8 cellular contexts compared by ENCODE assay signal in the genomic region with DNA sequence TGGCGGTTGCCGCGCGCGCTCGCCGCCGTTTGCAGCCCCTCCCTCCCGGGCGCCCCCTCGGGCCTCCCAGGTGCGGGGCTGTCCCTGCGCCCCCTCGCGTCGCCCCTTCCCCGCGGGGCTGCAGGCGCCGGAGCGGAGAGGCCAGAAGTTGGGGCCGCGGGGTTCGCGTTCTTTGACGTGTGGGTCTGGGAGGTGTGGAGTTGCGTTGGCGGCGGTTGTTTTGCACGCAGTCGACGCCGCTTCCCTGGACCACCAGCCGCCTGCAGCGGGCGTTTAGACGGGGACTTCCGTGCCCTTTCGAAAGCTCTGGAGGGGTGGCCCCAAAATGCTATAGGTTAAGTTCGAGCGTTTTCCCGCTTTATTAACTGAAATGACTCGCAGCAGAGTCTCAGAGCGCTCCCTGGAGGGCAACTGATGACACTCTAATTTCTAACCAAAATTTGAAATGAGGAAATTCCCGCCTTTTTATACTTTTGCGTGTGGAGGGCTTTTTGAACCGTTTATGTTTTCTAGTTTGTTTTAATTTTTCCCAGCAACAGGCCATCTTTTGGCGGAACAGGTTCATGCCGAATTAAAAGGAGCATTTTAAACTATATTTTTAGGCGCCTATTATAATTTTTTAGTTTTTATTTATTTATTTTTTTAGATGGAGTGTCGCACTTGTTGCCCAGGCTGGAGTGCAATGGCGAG. TPM values are rescaled to one million over a fixed set of nuclear protein-coding genes. Genes with fewer than 3 reads are reported as not detected.
DNase-seq lines count a peak whose midpoint lies in the region; ATAC-seq and TF ChIP-seq lines count a peak whose summit lies in the region.

No MANE protein-coding gene starts in this region.

- peaks cover 2% of the 10 kb centered on the region for H3K36me3 Mint-ChIP-seq in activated naive CD8-positive, alpha-beta T cell
- H3K36me3 Mint-ChIP-seq in type B pancreatic cell = peaks cover 4% of the 10 kb centered on the region

- TF ChIP-seq RAD21 in SK-N-SH (IDR thresholded peaks at IDR 0.05; ENCODE audit: low read length) = peak; percentile 76

- peaks cover 53% of the 10 kb centered on the region for H3K4me1 Mint-ChIP-seq in activated naive CD8-positive, alpha-beta T cell (ENCODE audit: low read depth)
- peaks cover 12% of the 10 kb centered on the region for H3K4me1 Mint-ChIP-seq in type B pancreatic cell (ENCODE audit: unreplicated experiment)

- peaks cover 5% of the 10 kb centered on the region for H3F3A ChIP-seq in SK-N-SH (replicated peaks; ENCODE audit: insufficient read depth)

- DNase-seq in GM10266 (ENCODE audit: extremely low spot score) (peak; percentile 84), NCI-H1092 (lab: John Stamatoyannopoulos, UW) (peak; percentile 81), SK-N-SH (peak; percentile 80), Right ventricle myocardium superior (peak; percentile 70), trophoblast cell (peak; percentile 71 to 98), type B pancreatic cell (ENCODE audit: extremely low spot score, unreplicated experiment) (peak; percentile 81)

- H3K14ac ChIP-seq in trophoblast cell (ENCODE audit: low read length) = peak overlapping the region; percentile 80

- H3K27me3 Mint-ChIP-seq in activated naive CD8-positive, alpha-beta T cell = no peaks in the 10 kb centered on the region
- H3K27me3 Mint-ChIP-seq in type B pancreatic cell = no peaks in the 10 kb centered on the region

- WGBS in SK-N-SH (ENCODE audit: low lambda C conversion rate) = 1% methylated on average over 22 of the region's 52 CpGs
- WGBS in trophoblast cell (ENCODE audit: extremely low coverage, insufficient coverage, insufficient read length) = no CpG with 5 or more reads among the region's 52 CpGs

- H2AFZ ChIP-seq in SK-N-SH (ENCODE audit: low read depth) = peak overlapping the region; percentile 65
- peak overlapping the region; percentile 74 for H2AFZ ChIP-seq in trophoblast cell (ENCODE audit: insufficient read depth, low read length, poor library complexity)

- peak; percentile 69 for TF ChIP-seq CTCF in GM10266 (IDR thresholded peaks at IDR 0.05; ENCODE audit: control insufficient read depth, insufficient read depth, low read depth, missing control alignments)
- TF ChIP-seq CTCF in SK-N-SH (IDR thresholded peaks at IDR 0.05) = peak; percentile 83
- peak; percentile 65 for TF ChIP-seq CTCF in type B pancreatic cell (conservative IDR thresholded peaks at IDR 0.05)

- peak overlapping the region; percentile 92 for H3K9ac ChIP-seq in SK-N-SH
- peak overlapping the region; percentile 99 for H3K9ac ChIP-seq in trophoblast cell (ENCODE audit: low read length)

- H3K27ac Mint-ChIP-seq in activated naive CD8-positive, alpha-beta T cell = peak overlapping the region; percentile 96
- H3K27ac Mint-ChIP-seq in type B pancreatic cell = peak overlapping the region; percentile 99

- POLR2A ChIA-PET in SK-N-SH (lab: Yijun Ruan, JAX) = no interaction called here

- H3K9me3 ChIP-seq in SK-N-SH (no peaks in the 10 kb centered on the region), trophoblast cell (ENCODE audit: insufficient read depth, low read depth, low read length) (no peaks in the 10 kb centered on the region)

- H3K4me1 ChIP-seq in SK-N-SH (ENCODE audit: control insufficient read depth in 1 of 2, insufficient read depth in 2 of 2, low read depth in 1 of 2, low read length in 1 of 2) (no peaks in the 10 kb centered on the region; a peak in 2 of 4 replicates), trophoblast cell (ENCODE audit: control insufficient read depth in 1 of 2, insufficient read depth in 2 of 2, low read length in 2 of 2) (peaks cover 2% of the 10 kb centered on the region in 2 experiments)

- H3K79me1 ChIP-seq in trophoblast cell (ENCODE audit: low read length) = peaks cover 16% of the 10 kb centered on the region

- H3K4me3 ChIP-seq in SK-N-SH (ENCODE audit: low read depth in 2 of 2, low read length in 1 of 2) (peak overlapping the region; percentile 77 to 92), trophoblast cell (ENCODE audit: low read depth, low read length) (peak overlapping the region; percentile 87)

- CTCF ChIA-PET in SK-N-SH (lab: Yijun Ruan, JAX) = interaction anchor here (0.6 to 6.1 kb wide), 21 partner anchors 8 to 483 kb away, joined by 3 to 37 read pairs (median 4); no protein-coding TSS in a partner anchor

- no peaks in the 10 kb centered on the region for H3K9me2 ChIP-seq in SK-N-SH

- peak overlapping the region; percentile 50 for H2BK5ac ChIP-seq in trophoblast cell (ENCODE audit: low read depth, low read length, poor library complexity)

- H2BK120ac ChIP-seq in trophoblast cell (ENCODE audit: insufficient read depth, low read length, poor library complexity) = peak overlapping the region; percentile 81

- peak overlapping the region; percentile 81 for H3K18ac ChIP-seq in trophoblast cell (ENCODE audit: low read length)

- H2BK12ac ChIP-seq in trophoblast cell (ENCODE audit: low read length) = no peak overlapping the region

- no peaks in the 10 kb centered on the region for H3K27me3 ChIP-seq in SK-N-SH (ENCODE audit: insufficient read depth)
- H3K27me3 ChIP-seq in trophoblast cell (ENCODE audit: insufficient read depth, low read length) = no peaks in the 10 kb centered on the region

- peak overlapping the region; percentile 90 for H4K12ac ChIP-seq in trophoblast cell (ENCODE audit: low read depth, low read length)

- ATAC-seq in HG02610 (IDR thresholded peaks at IDR 0.05; ENCODE audit: unreplicated experiment) (peak; percentile 61), Right ventricle myocardium superior (ENCODE audit: poor library complexity) (peak; percentile 69)

- peak overlapping the region; percentile 70 for H4K91ac ChIP-seq in trophoblast cell (ENCODE audit: low read depth, low read length)

- no peaks in the 10 kb centered on the region for H3K9me3 Mint-ChIP-seq in activated naive CD8-positive, alpha-beta T cell (ENCODE audit: low read depth)
- no peaks in the 10 kb centered on the region for H3K9me3 Mint-ChIP-seq in type B pancreatic cell

- H3K36me3 ChIP-seq in SK-N-SH (replicated peaks in 1 of 2; ENCODE audit: control insufficient read depth in 1 of 2, insufficient read depth in 2 of 2, low read length in 1 of 2) = no peaks in the 10 kb centered on the region
- H3K36me3 ChIP-seq in trophoblast cell (ENCODE audit: control insufficient read depth in 1 of 2, insufficient read depth in 2 of 2, low read length in 2 of 2) = peaks cover 0 to 4% of the 10 kb centered on the region in 2 experiments

- H3K79me2 ChIP-seq in SK-N-SH (ENCODE audit: insufficient read depth) (peaks cover 87% of the 10 kb centered on the region), trophoblast cell (ENCODE audit: control insufficient read depth, insufficient read depth, low read length, poor library complexity) (peaks cover 28% of the 10 kb centered on the region)

- peak overlapping the region; percentile 99 for H3K4ac ChIP-seq in trophoblast cell (ENCODE audit: low read depth, low read length)

- TF ChIP-seq EP300 in SK-N-SH (IDR thresholded peaks at IDR 0.05; ENCODE audit: borderline replicate concordance in 1 of 2, low read depth in 1 of 2, low read length in 1 of 2) = no peak

- peak overlapping the region; percentile 92 for H3K4me2 ChIP-seq in SK-N-SH
- H3K4me2 ChIP-seq in trophoblast cell (ENCODE audit: low read length) = peak overlapping the region; percentile 75

- peak overlapping the region; percentile 80 for H4K8ac ChIP-seq in trophoblast cell (ENCODE audit: low read depth, low read length)

- peak overlapping the region; percentile 95 for H3K4me3 Mint-ChIP-seq in activated naive CD8-positive, alpha-beta T cell
- peak overlapping the region; percentile 100 for H3K4me3 Mint-ChIP-seq in type B pancreatic cell

- peak overlapping the region; percentile 73 for H2AK5ac ChIP-seq in trophoblast cell (ENCODE audit: low read length)

- H3K23ac ChIP-seq in trophoblast cell (ENCODE audit: low read length) = no peak overlapping the region

- intact Hi-C loops in Right ventricle myocardium superior (cut with DNase I) = loop anchor here (5.0 kb wide), 1 partner anchor 94 kb away; no protein-coding TSS in a partner anchor

- H3K27ac ChIP-seq in SK-N-SH (ENCODE audit: low read depth in 2 of 2, low read length in 1 of 2) (peak overlapping the region; percentile 84 to 89), trophoblast cell (ENCODE audit: low read depth, low read length) (peak overlapping the region; percentile 93)

- 0 out of 2 replicates have a peak, but pooled peaks cover 2% of the 10 kb centered on the region for H4K20me1 ChIP-seq in SK-N-SH (ENCODE audit: insufficient read depth)

TF ChIP-seq in SK-N-SH, 30 proteins besides CTCF, POLR2A, EP300 and RAD21 (continues in another document):
- TF ChIP-seq FOXJ3 (CRISPR knock-in tag; IDR thresholded peaks at IDR 0.05) = no peak
- peak; percentile 62 for TF ChIP-seq MXI1 (IDR thresholded peaks at IDR 0.05; ENCODE audit: low read depth, low read length)
- 0 out of 2 replicates have a peak, but pooled peaks have one; percentile 18 for TF ChIP-seq RCOR1 (IDR thresholded peaks at IDR 0.05; ENCODE audit: low read length)
- peak; percentile 31; the same call in 1 of the 2 replicates for TF ChIP-seq RFX5 (IDR thresholded peaks at IDR 0.05; ENCODE audit: low read length)
- TF ChIP-seq GATA2 (CRISPR knock-in tag; IDR thresholded peaks at IDR 0.05) = no peak

RNA-seq across cellular contexts. Expression of gene TMPO, which starts 0.9 kb away (rescaled TPM):
- polyA plus RNA-seq in SK-N-SH (2012; rRNA removed) = 20.8 and 22.1 TPM in 2 replicates
- 26.7 and 28.2 TPM in 2 replicates for polyA plus RNA-seq in SK-N-SH (2012; cell fraction: cytosol; rRNA removed)
- polyA plus RNA-seq in SK-N-SH (2012; cell fraction: nucleus; rRNA removed) = 15.5 and 16.7 TPM in 2 replicates
- 15.2 TPM for total RNA-seq in Right ventricle myocardium superior
- polyA plus RNA-seq in trophoblast cell (2013) = 64.6 and 66.7 TPM in 2 replicates
- 115 and 178 TPM in 2 replicates for total RNA-seq in type B pancreatic cell (ENCODE audit: low replicate concordance)

Comparison
In these comparisons a context has a peak if more than half of its experiments do, and no peak if none do; other contexts are left out.
1. Peak in every context shown above with its lines: DNase-seq, ATAC-seq, H3K4me3 ChIP-seq and H3K27ac ChIP-seq.